ENCODE assay signal across 12 cellular contexts in genomic region chr19:709196-709964, GRCh38. TPM values are rescaled to one million over a fixed set of nuclear protein-coding genes. Genes with fewer than 3 reads are reported as not detected.
DNase-seq lines count a peak whose midpoint lies in the region; ATAC-seq, FAIRE-seq and TF ChIP-seq lines count a peak whose summit lies in the region.
"Had no signal": no experiment of that assay in that cellular context is flagged by ENCODE, and none has a peak within 500 bp of the region (broad histone marks: within the 10 kb centered on the region; RNA-seq: fewer than 3 reads in every experiment).

No MANE protein-coding gene starts in this region.

- DNase-seq in chondrocyte (ENCODE audit: low spot score), result no peak
- no peak for DNase-seq in small intestine
- DNase-seq in activated T-helper 1 cell treated with anti-CD3 and anti-CD28 coated beads, Interleukin-12 subunit alpha, Interleukin-12 subunit beta, Interleukin-2, Interleukin-4 antibody, amounts not matched to agents 30 ng/mL and 10 ng/mL and 1 ng/mL, durations not matched to agents 14 hours and 24 hours and 36 hours (ENCODE audit: low spot score), result no peak
- DNase-seq in activated naive CD8-positive, alpha-beta T cell treated with anti-CD3 and anti-CD28 coated beads for 36 hours, result no peak
- DNase-seq: central memory CD4-positive, alpha-beta T cell; DND-41; stimulated activated naive CD4-positive, alpha-beta T cell treated with Interleukin-2 at 50 U/mL for 16 hours had no signal

- no peak for FAIRE-seq in small intestine (lab: Jason Lieb, UNC)

- H3K27me3 ChIP-seq in HUES48 (ENCODE audit: control insufficient read depth, insufficient read depth, low read length) (no peaks in the 10 kb centered on the region), layer of hippocampus (ENCODE audit: control insufficient read depth, insufficient read depth, low read length) (peaks cover 2% of the 10 kb centered on the region), small intestine (ENCODE audit: control insufficient read depth in 2 of 2, insufficient read depth in 2 of 2, low read length in 2 of 2) (peaks cover 8 to 10% of the 10 kb centered on the region in 2 donors)

- H3K27me3 Mint-ChIP-seq in chondrocyte (ENCODE audit: low read depth), result no peaks in the 10 kb centered on the region
- peaks cover 32% of the 10 kb centered on the region for H3K27me3 Mint-ChIP-seq in activated T-helper 1 cell treated with anti-CD3 and anti-CD28 coated beads, Interleukin-12 subunit alpha, Interleukin-12 subunit beta, Interleukin-2, Interleukin-4 antibody, amounts not matched to agents 30 ng/mL and 10 ng/mL and 1 ng/mL, durations not matched to agents 14 hours and 24 hours and 36 hours (ENCODE audit: insufficient read depth)
- H3K27me3 Mint-ChIP-seq in activated naive CD8-positive, alpha-beta T cell treated with anti-CD3 and anti-CD28 coated beads for 36 hours, result peaks cover 53% of the 10 kb centered on the region

- H3K27ac ChIP-seq in HUES48 (ENCODE audit: low read depth, low read length) (no peak overlapping the region), layer of hippocampus (ENCODE audit: low read depth, low read length) (peak overlapping the region; percentile 77), small intestine (ENCODE audit: low read depth in 1 of 2, low read length in 1 of 2) (peak overlapping the region in 1 of 2 donors; percentile 24)

- H3K9me3 Mint-ChIP-seq in chondrocyte (ENCODE audit: low read depth), result no peaks in the 10 kb centered on the region
- H3K9me3 Mint-ChIP-seq in activated T-helper 1 cell treated with anti-CD3 and anti-CD28 coated beads, Interleukin-12 subunit alpha, Interleukin-12 subunit beta, Interleukin-2, Interleukin-4 antibody, amounts not matched to agents 30 ng/mL and 10 ng/mL and 1 ng/mL, durations not matched to agents 14 hours and 24 hours and 36 hours, result no peaks in the 10 kb centered on the region
- no peaks in the 10 kb centered on the region for H3K9me3 Mint-ChIP-seq in activated naive CD8-positive, alpha-beta T cell treated with anti-CD3 and anti-CD28 coated beads for 36 hours
- H3K9me3 Mint-ChIP-seq: natural killer cell treated with Interleukin-12 subunit alpha and Interleukin-12 subunit beta and Interleukin-15 and Interleukin-18, amount 100 ng/mL, for 72 hours had no signal

- H3K4me1 ChIP-seq in HUES48 (ENCODE audit: control insufficient read depth, insufficient read depth, low read length) (peaks cover 12% of the 10 kb centered on the region), small intestine (ENCODE audit: control insufficient read depth in 2 of 2, insufficient read depth in 1 of 2, low read depth in 1 of 2, low read length in 1 of 2) (no peaks in the 10 kb centered on the region)

- peak overlapping the region; percentile 73 for H3K4me3 Mint-ChIP-seq in chondrocyte (ENCODE audit: unreplicated experiment)
- H3K4me3 Mint-ChIP-seq in activated T-helper 1 cell treated with anti-CD3 and anti-CD28 coated beads, Interleukin-12 subunit alpha, Interleukin-12 subunit beta, Interleukin-2, Interleukin-4 antibody, amounts not matched to agents 30 ng/mL and 10 ng/mL and 1 ng/mL, durations not matched to agents 14 hours and 24 hours and 36 hours, result no peak overlapping the region
- H3K4me3 Mint-ChIP-seq in activated naive CD8-positive, alpha-beta T cell treated with anti-CD3 and anti-CD28 coated beads for 36 hours, result no peak overlapping the region
- H3K4me3 Mint-ChIP-seq: natural killer cell treated with Interleukin-12 subunit alpha and Interleukin-12 subunit beta and Interleukin-15 and Interleukin-18, amount 100 ng/mL, for 72 hours had no signal

- H3K36me3 Mint-ChIP-seq in chondrocyte (ENCODE audit: low read depth), result peaks cover 2% of the 10 kb centered on the region
- peaks cover 2% of the 10 kb centered on the region for H3K36me3 Mint-ChIP-seq in activated T-helper 1 cell treated with anti-CD3 and anti-CD28 coated beads, Interleukin-12 subunit alpha, Interleukin-12 subunit beta, Interleukin-2, Interleukin-4 antibody, amounts not matched to agents 30 ng/mL and 10 ng/mL and 1 ng/mL, durations not matched to agents 14 hours and 24 hours and 36 hours (ENCODE audit: low read depth)
- H3K36me3 Mint-ChIP-seq in activated naive CD8-positive, alpha-beta T cell treated with anti-CD3 and anti-CD28 coated beads for 36 hours, result no peaks in the 10 kb centered on the region
- H3K36me3 Mint-ChIP-seq: natural killer cell treated with Interleukin-12 subunit alpha and Interleukin-12 subunit beta and Interleukin-15 and Interleukin-18, amount 100 ng/mL, for 72 hours had no signal

- intact Hi-C loops in activated T-helper 1 cell treated with anti-CD3 and anti-CD28 coated beads, Interleukin-12 subunit alpha, Interleukin-12 subunit beta, Interleukin-2, Interleukin-4 antibody, amounts not matched to agents 30 ng/mL and 10 ng/mL and 1 ng/mL, durations not matched to agents 14 hours and 24 hours and 36 hours (cut with micrococcal nuclease), result no loop called here

- H3K36me3 ChIP-seq in HUES48 (ENCODE audit: control insufficient read depth, insufficient read depth, low read length) (no peaks in the 10 kb centered on the region), small intestine (ENCODE audit: control insufficient read depth in 2 of 2, insufficient read depth in 2 of 2, low read length in 2 of 2) (no peaks in the 10 kb centered on the region)

- H3K4me1 Mint-ChIP-seq in chondrocyte (ENCODE audit: low read depth), result peaks cover 28% of the 10 kb centered on the region
- no peaks in the 10 kb centered on the region for H3K4me1 Mint-ChIP-seq in activated T-helper 1 cell treated with anti-CD3 and anti-CD28 coated beads, Interleukin-12 subunit alpha, Interleukin-12 subunit beta, Interleukin-2, Interleukin-4 antibody, amounts not matched to agents 30 ng/mL and 10 ng/mL and 1 ng/mL, durations not matched to agents 14 hours and 24 hours and 36 hours (ENCODE audit: low read depth)
- H3K4me1 Mint-ChIP-seq in activated naive CD8-positive, alpha-beta T cell treated with anti-CD3 and anti-CD28 coated beads for 36 hours, result no peaks in the 10 kb centered on the region

- TF ChIP-seq CTCF in chondrocyte (IDR thresholded peaks at IDR 0.05), result no peak

- H3K27ac Mint-ChIP-seq in chondrocyte (ENCODE audit: unreplicated experiment), result no peak overlapping the region
- no peak overlapping the region for H3K27ac Mint-ChIP-seq in activated T-helper 1 cell treated with anti-CD3 and anti-CD28 coated beads, Interleukin-12 subunit alpha, Interleukin-12 subunit beta, Interleukin-2, Interleukin-4 antibody, amounts not matched to agents 30 ng/mL and 10 ng/mL and 1 ng/mL, durations not matched to agents 14 hours and 24 hours and 36 hours
- no peak overlapping the region for H3K27ac Mint-ChIP-seq in activated naive CD8-positive, alpha-beta T cell treated with anti-CD3 and anti-CD28 coated beads for 36 hours
- H3K27ac Mint-ChIP-seq: natural killer cell treated with Interleukin-12 subunit alpha and Interleukin-12 subunit beta and Interleukin-15 and Interleukin-18, amount 100 ng/mL, for 72 hours had no signal

- H3K4me3 ChIP-seq in HUES48 (ENCODE audit: low read depth, low read length) (peak overlapping the region; percentile 61), small intestine (ENCODE audit: low read depth in 1 of 2, low read length in 2 of 2) (peak overlapping the region; percentile 36 to 44)

- no peak overlapping the region for H3K9ac ChIP-seq in HUES48 (ENCODE audit: low read depth, low read length)

- no peaks in the 10 kb centered on the region for H3K9me3 ChIP-seq in HUES48 (ENCODE audit: control insufficient read depth, insufficient read depth, low read length)
- H3K9me3 ChIP-seq in small intestine (ENCODE audit: control insufficient read depth, low read depth), result no peaks in the 10 kb centered on the region

- WGBS in small intestine, 3 donors, result 4 to 9% (median 7%) methylated on average over 45 to 78 of the region's 78 CpGs

- ATAC-seq in GM19395 (IDR thresholded peaks at IDR 0.05; ENCODE audit: unreplicated experiment), result no peak
- no peak for ATAC-seq in HG02759 (IDR thresholded peaks at IDR 0.05; ENCODE audit: unreplicated experiment)

RNA-seq across cellular contexts. Expression of gene PALM, which starts 0.6 kb away (rescaled TPM):
- total RNA-seq in chondrocyte, result 166 to 182 TPM (median 175 TPM) in 3 replicates
- 10 to 100 TPM; 17.9 to 37.6 (median 32.6) TPM for polyA plus RNA-seq in small intestine
- total RNA-seq in activated T-helper 1 cell treated with anti-CD3 and anti-CD28 coated beads, Interleukin-12 subunit alpha, Interleukin-12 subunit beta, Interleukin-2, Interleukin-4 antibody, amounts not matched to agents 30 ng/mL and 10 ng/mL and 1 ng/mL, durations not matched to agents 14 hours and 24 hours and 36 hours, result 0.18 TPM in 1 of 2 replicates, not detected in the other
- not detected for total RNA-seq in activated naive CD8-positive, alpha-beta T cell treated with anti-CD3 and anti-CD28 coated beads for 36 hours
- total RNA-seq: natural killer cell treated with Interleukin-12 subunit alpha and Interleukin-12 subunit beta and Interleukin-15 and Interleukin-18, amount 100 ng/mL, for 72 hours had no signal

RNA-seq across cellular contexts. Expression of gene PRSS57, which starts 14.1 kb away (rescaled TPM):
- not detected in 3 replicates for total RNA-seq in chondrocyte
- polyA plus RNA-seq in small intestine, result not detected
- not detected in 2 replicates for total RNA-seq in activated T-helper 1 cell treated with anti-CD3 and anti-CD28 coated beads, Interleukin-12 subunit alpha, Interleukin-12 subunit beta, Interleukin-2, Interleukin-4 antibody, amounts not matched to agents 30 ng/mL and 10 ng/mL and 1 ng/mL, durations not matched to agents 14 hours and 24 hours and 36 hours
- not detected for total RNA-seq in activated naive CD8-positive, alpha-beta T cell treated with anti-CD3 and anti-CD28 coated beads for 36 hours

RNA-seq across cellular contexts. Expression of gene FSTL3, which starts 33.2 kb away (rescaled TPM):
- 267 to 316 TPM (median 312 TPM) in 3 replicates for total RNA-seq in chondrocyte
- 10 to 100 TPM in 1 of 3 donors, 1 to 10 TPM in 2; 4.0 to 30.0 (median 5.4) TPM for polyA plus RNA-seq in small intestine
- total RNA-seq in activated T-helper 1 cell treated with anti-CD3 and anti-CD28 coated beads, Interleukin-12 subunit alpha, Interleukin-12 subunit beta, Interleukin-2, Interleukin-4 antibody, amounts not matched to agents 30 ng/mL and 10 ng/mL and 1 ng/mL, durations not matched to agents 14 hours and 24 hours and 36 hours, result 5.5 and 5.6 TPM in 2 replicates
- total RNA-seq in activated naive CD8-positive, alpha-beta T cell treated with anti-CD3 and anti-CD28 coated beads for 36 hours, result 1 to 10 TPM; 6.2 to 6.5 TPM

RNA-seq across cellular contexts. Expression of gene MISP, which starts 41.5 kb away (rescaled TPM):
- total RNA-seq in chondrocyte, result 1.5 to 2.2 TPM (median 1.6 TPM) in 3 replicates
- polyA plus RNA-seq in small intestine, result 100 to 1,000 TPM; 189 to 644 (median 550) TPM
- total RNA-seq in activated T-helper 1 cell treated with anti-CD3 and anti-CD28 coated beads, Interleukin-12 subunit alpha, Interleukin-12 subunit beta, Interleukin-2, Interleukin-4 antibody, amounts not matched to agents 30 ng/mL and 10 ng/mL and 1 ng/mL, durations not matched to agents 14 hours and 24 hours and 36 hours, result not detected in 2 replicates
- under 1 TPM in 1 of 2 experiments, not detected in 1; 0.10 TPM for total RNA-seq in activated naive CD8-positive, alpha-beta T cell treated with anti-CD3 and anti-CD28 coated beads for 36 hours
- total RNA-seq: natural killer cell treated with Interleukin-12 subunit alpha and Interleukin-12 subunit beta and Interleukin-15 and Interleukin-18, amount 100 ng/mL, for 72 hours had no signal

RNA-seq across cellular contexts. Expression of gene RNF126, which starts 46.4 kb away (rescaled TPM):
- total RNA-seq in chondrocyte, result 29.3 to 36.3 TPM (median 29.5 TPM) in 3 replicates
- polyA plus RNA-seq in small intestine, result 10 to 100 TPM; 54.4 to 60.2 (median 56.5) TPM
- 107 and 110 TPM in 2 replicates for total RNA-seq in activated T-helper 1 cell treated with anti-CD3 and anti-CD28 coated beads, Interleukin-12 subunit alpha, Interleukin-12 subunit beta, Interleukin-2, Interleukin-4 antibody, amounts not matched to agents 30 ng/mL and 10 ng/mL and 1 ng/mL, durations not matched to agents 14 hours and 24 hours and 36 hours
- 100 to 1,000 TPM; 106 to 108 TPM for total RNA-seq in activated naive CD8-positive, alpha-beta T cell treated with anti-CD3 and anti-CD28 coated beads for 36 hours

Comparison
In these comparisons a context has a peak if more than half of its experiments do, and no peak if none do; other contexts are left out.
1. RNA of gene PALM, which starts 0.6 kb away (total RNA-seq): 166 to 182 TPM in chondrocyte; 0.18 TPM in activated T-helper 1 cell treated with anti-CD3 and anti-CD28 coated beads, Interleukin-12 subunit alpha, Interleukin-12 subunit beta, Interleukin-2, Interleukin-4 antibody, amounts not matched to agents 30 ng/mL and 10 ng/mL and 1 ng/mL, durations not matched to agents 14 hours and 24 hours and 36 hours and not detected in activated naive CD8-positive, alpha-beta T cell treated with anti-CD3 and anti-CD28 coated beads for 36 hours; every median in the first group is over 100 times any median in the second.
2. RNA of gene FSTL3, which starts 33.2 kb away (total RNA-seq): 267 to 316 TPM in chondrocyte; 6.2 to 6.5 TPM in activated naive CD8-positive, alpha-beta T cell treated with anti-CD3 and anti-CD28 coated beads for 36 hours and 5.5 to 5.6 TPM in activated T-helper 1 cell treated with anti-CD3 and anti-CD28 coated beads, Interleukin-12 subunit alpha, Interleukin-12 subunit beta, Interleukin-2, Interleukin-4 antibody, amounts not matched to agents 30 ng/mL and 10 ng/mL and 1 ng/mL, durations not matched to agents 14 hours and 24 hours and 36 hours; every median in the first group is over 10 times any median in the second.